9 cellular contexts compared by ENCODE assay signal in the genomic region with DNA sequence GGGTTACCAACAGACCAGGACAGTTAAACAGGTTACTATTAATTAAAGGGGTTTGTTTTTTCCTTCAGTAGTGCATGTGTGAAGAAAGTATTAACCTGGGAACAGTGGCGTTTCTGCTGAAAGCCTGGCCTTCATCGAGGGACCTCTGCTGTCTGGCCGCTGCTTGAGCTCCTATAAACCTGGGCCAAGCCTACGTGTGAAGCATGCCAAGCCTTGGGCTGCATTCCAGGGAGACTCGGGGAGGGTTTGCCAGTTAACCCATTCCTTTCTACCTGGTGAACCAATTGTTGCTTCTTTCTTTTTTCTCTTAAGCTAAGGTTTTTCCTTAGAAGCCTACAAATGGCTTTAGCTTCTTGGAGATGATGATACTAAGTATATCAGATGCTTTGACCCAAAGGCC. TPM values are rescaled to one million over a fixed set of nuclear protein-coding genes. Genes with fewer than 3 reads are reported as not detected.
DNase-seq lines count a peak whose midpoint lies in the region; ATAC-seq and TF ChIP-seq lines count a peak whose summit lies in the region.
"Had no signal": no experiment of that assay in that cellular context is flagged by ENCODE, and none has a peak within 500 bp of the region (broad histone marks: within the 10 kb centered on the region; RNA-seq: fewer than 3 reads in every experiment).

No MANE protein-coding gene starts in this region.

- no peaks in the 10 kb centered on the region for H3K9me3 ChIP-seq in RWPE2 (ENCODE audit: severe bottlenecking)
- H3K9me3 ChIP-seq in CD4-positive, alpha-beta memory T cell (ENCODE audit: control insufficient read depth in 1 of 2, low read length in 2 of 2) = no peaks in the 10 kb centered on the region

- POLR2A ChIA-PET in CD4-positive, alpha-beta memory T cell (lab: Charles Lee; ENCODE audit: partially characterized antibody) = interaction anchor here (0.6 to 1.3 kb wide), 3 partner anchors 9 to 36 kb away, joined by 3 to 6 read pairs (median 3); no protein-coding TSS in a partner anchor

- peaks cover 77% of the 10 kb centered on the region for H3K4me1 ChIP-seq in RWPE2 (ENCODE audit: insufficient read depth, poor library complexity, severe bottlenecking)
- H3K4me1 ChIP-seq in CD4-positive, alpha-beta memory T cell (ENCODE audit: insufficient read depth, low read length) = peaks cover 59% of the 10 kb centered on the region

- H3K27me3 Mint-ChIP-seq in nephron (ENCODE audit: low read depth) = peaks cover 5% of the 10 kb centered on the region
- H3K27me3 Mint-ChIP-seq in CD4-positive, alpha-beta memory T cell = no peaks in the 10 kb centered on the region

- DNase-seq in EH (ENCODE audit: low read depth) = peak; percentile 71
- DNase-seq in RWPE2 (ENCODE audit: low spot score) = no peak
- DNase-seq in epithelial cell of proximal tubule (ENCODE audit: low read depth) = no peak
- DNase-seq in CD4-positive, alpha-beta memory T cell = no peak
- DNase-seq in activated CD8-positive, alpha-beta memory T cell treated with anti-CD3 and anti-CD28 coated beads for 24 hours = no peak
- DNase-seq in dedifferentiated amniotic fluid mesenchymal stem cell (ENCODE audit: extremely low spot score) = no peak

- H3K27ac ChIP-seq in RWPE2 (ENCODE audit: poor library complexity, severe bottlenecking) = peak overlapping the region; percentile 99
- no peak overlapping the region for H3K27ac ChIP-seq in CD4-positive, alpha-beta memory T cell (ENCODE audit: low read depth, low read length)

- intact Hi-C loops in CD4-positive, alpha-beta memory T cell (cut with micrococcal nuclease) = no loop called here

- H3K4me3 Mint-ChIP-seq in nephron = no peak overlapping the region
- H3K4me3 Mint-ChIP-seq in CD4-positive, alpha-beta memory T cell = peak overlapping the region in 2 of 8 donors; percentile 14 to 75

- peaks cover 45% of the 10 kb centered on the region for H3K36me3 ChIP-seq in RWPE2 (ENCODE audit: low read depth)
- no peaks in the 10 kb centered on the region for H3K36me3 ChIP-seq in CD4-positive, alpha-beta memory T cell (ENCODE audit: insufficient read depth, low read length)

- H3K27me3 ChIP-seq in RWPE2 (ENCODE audit: insufficient read depth, poor library complexity, severe bottlenecking) = no peaks in the 10 kb centered on the region
- H3K27me3 ChIP-seq in CD4-positive, alpha-beta memory T cell (ENCODE audit: insufficient read depth, low read length) = no peaks in the 10 kb centered on the region
- H3K27me3 ChIP-seq: dorsolateral prefrontal cortex had no signal

- peak overlapping the region; percentile 72 to 79 (median 77) for H3K27ac Mint-ChIP-seq in nephron
- peak overlapping the region in 2 of 7 donors; percentile 8 to 18 for H3K27ac Mint-ChIP-seq in CD4-positive, alpha-beta memory T cell

- H3K4me3 ChIP-seq in RWPE2 (ENCODE audit: severe bottlenecking) (no peak overlapping the region), epithelial cell of proximal tubule (ENCODE audit: low read depth, low read length) (peak overlapping the region; percentile 13)
- H3K4me3 ChIP-seq in CD4-positive, alpha-beta memory T cell (ENCODE audit: low read length in 2 of 2) = no peak overlapping the region
- H3K4me3 ChIP-seq: dorsolateral prefrontal cortex had no signal

- TF ChIP-seq CTCF in RWPE2 (IDR thresholded peaks at IDR 0.05; ENCODE audit: poor library complexity, severe bottlenecking) (no peak), epithelial cell of proximal tubule (conservative IDR thresholded peaks at IDR 0.05; ENCODE audit: low read depth, low read length) (no peak), nephron (IDR thresholded peaks at IDR 0.05; ENCODE audit: unreplicated experiment in 3 of 3) (no peak)

- no peaks in the 10 kb centered on the region for H3K9me3 Mint-ChIP-seq in nephron
- no peaks in the 10 kb centered on the region for H3K9me3 Mint-ChIP-seq in CD4-positive, alpha-beta memory T cell

- peak; percentile 43 for ATAC-seq in RWPE2 (ENCODE audit: low read depth)
- no peak for ATAC-seq in HG02759 (IDR thresholded peaks at IDR 0.05; ENCODE audit: unreplicated experiment)

- peaks cover 29% of the 10 kb centered on the region for H3K4me1 Mint-ChIP-seq in nephron
- peaks cover 49 to 79% (median 57%) of the 10 kb centered on the region in 4 donors for H3K4me1 Mint-ChIP-seq in CD4-positive, alpha-beta memory T cell

- CTCF ChIA-PET in CD4-positive, alpha-beta memory T cell (lab: Charles Lee; ENCODE audit: partially characterized antibody) = interaction anchor here (1.0 kb wide), 1 partner anchor 10 kb away, joined by 3 read pairs; no protein-coding TSS in a partner anchor

- H3K36me3 Mint-ChIP-seq in nephron (ENCODE audit: low read depth) = peaks cover 4% of the 10 kb centered on the region
- peaks cover 27 to 39% of the 10 kb centered on the region in 2 donors for H3K36me3 Mint-ChIP-seq in CD4-positive, alpha-beta memory T cell

RNA-seq across cellular contexts. Expression of a gene that starts 23.6 kb away (rescaled TPM):
- 377 and 402 TPM in 2 replicates for total RNA-seq in epithelial cell of proximal tubule
- 10 to 100 TPM; 83.2 to 83.6 TPM for total RNA-seq in CD4-positive, alpha-beta memory T cell
- 10 to 100 TPM; 62.4 to 63.1 TPM for polyA plus RNA-seq in CD4-positive, alpha-beta memory T cell
